ENCODE assay signal across 17 cellular contexts in the genomic region with DNA sequence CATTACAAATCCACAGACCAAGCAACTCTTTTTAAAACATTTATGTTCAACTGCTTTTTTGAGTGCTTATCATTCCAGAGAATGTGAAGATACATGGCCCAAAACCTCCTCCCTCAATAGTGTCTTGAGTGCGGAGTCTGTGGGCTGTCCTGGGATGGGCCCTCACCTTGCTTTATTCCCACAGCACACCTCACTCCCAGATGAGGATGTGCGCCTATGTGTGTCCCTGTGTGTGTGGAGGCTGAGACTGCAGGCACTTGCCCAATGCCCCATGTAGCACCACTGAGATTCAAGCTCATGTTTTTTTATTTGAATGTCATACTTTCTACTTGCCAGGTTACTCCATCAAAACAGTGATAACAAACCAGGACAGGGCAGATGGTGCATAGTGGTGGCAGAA.
DNase-seq lines count a peak whose midpoint lies in the region; ATAC-seq and TF ChIP-seq lines count a peak whose summit lies in the region.
"Had no signal": no experiment of that assay in that cellular context is flagged by ENCODE, and none has a peak within 500 bp of the region (broad histone marks: within the 10 kb centered on the region; RNA-seq: fewer than 3 reads in every experiment).

No MANE protein-coding gene starts in this region.

- H3K27ac ChIP-seq in VCaP (peak overlapping the region; percentile 80), vagina (peak overlapping the region; percentile 8), breast epithelium (peak overlapping the region in 1 of 2 donors; percentile 7), PC-3 (ENCODE audit: low read length) (no peak overlapping the region)
- H3K27ac ChIP-seq: PC-9 had no signal

- TF ChIP-seq CTCF in VCaP (conservative IDR thresholded peaks at IDR 0.05) (no peak), progenitor cell of endocrine pancreas (IDR thresholded peaks at IDR 0.05; ENCODE audit: unreplicated experiment) (no peak), vagina (IDR thresholded peaks at IDR 0.05) (no peak), breast epithelium (IDR thresholded peaks at IDR 0.05) (no peak), PC-3 (conservative IDR thresholded peaks at IDR 0.05; ENCODE audit: low read depth, low read length) (no peak)

- DNase-seq in islet precursor cell (peak; percentile 23), progenitor cell of endocrine pancreas (ENCODE audit: low spot score, unreplicated experiment) (no peak), vagina (ENCODE audit: extremely low spot score in 2 of 2) (no peak), breast epithelium (ENCODE audit: low spot score in 2 of 2) (no peak), PC-3 (no peak)
- DNase-seq in activated naive CD4-positive, alpha-beta T cell treated with anti-CD3 and anti-CD28 coated beads, Interleukin-2, amount 50 U/mL, for 16 hours, result no peak
- DNase-seq: ACHN; AML-193; CD4-positive, CD25-positive, alpha-beta regulatory T cell; HCEC 1CT; MV-4-11; NCI-H1417 treated with DMSO at 0.1 percent for 48 hours; NCI-H1930; NCI-H526 treated with DMSO at 0.1 percent for 48 hours; PC-9 had no signal

- H3K36me3 Mint-ChIP-seq in progenitor cell of endocrine pancreas (ENCODE audit: insufficient read depth), result no peaks in the 10 kb centered on the region
- H3K36me3 Mint-ChIP-seq: CD4-positive, CD25-positive, alpha-beta regulatory T cell had no signal

- no peak for ATAC-seq in PC-3
- ATAC-seq: K562 had no signal

- H3K9me2 ChIP-seq in PC-3 (replicated peaks; ENCODE audit: low read length), result no peaks in the 10 kb centered on the region

- H3K4me3 Mint-ChIP-seq in progenitor cell of endocrine pancreas (ENCODE audit: low read depth), result no peak overlapping the region
- H3K4me3 Mint-ChIP-seq: CD4-positive, CD25-positive, alpha-beta regulatory T cell had no signal

- H3K9ac ChIP-seq in PC-3 (ENCODE audit: low read length), result no peak overlapping the region

- H3K4me1 Mint-ChIP-seq in progenitor cell of endocrine pancreas (ENCODE audit: low read depth), result no peaks in the 10 kb centered on the region
- H3K4me1 Mint-ChIP-seq: CD4-positive, CD25-positive, alpha-beta regulatory T cell had no signal

- CTCF ChIA-PET in PC-3 (lab: Charles Lee), result no interaction called here

- H3K27me3 ChIP-seq in vagina, result no peaks in the 10 kb centered on the region
- no peaks in the 10 kb centered on the region for H3K27me3 ChIP-seq in breast epithelium
- peaks cover 20% of the 10 kb centered on the region for H3K27me3 ChIP-seq in PC-3 (ENCODE audit: low read length)

- H4K20me1 ChIP-seq in PC-3 (ENCODE audit: low read length), result no peaks in the 10 kb centered on the region

- H3K9me3 Mint-ChIP-seq in progenitor cell of endocrine pancreas (ENCODE audit: low read depth), result no peaks in the 10 kb centered on the region
- H3K9me3 Mint-ChIP-seq: CD4-positive, CD25-positive, alpha-beta regulatory T cell had no signal

- H3K27me3 Mint-ChIP-seq in progenitor cell of endocrine pancreas, result peaks cover 29% of the 10 kb centered on the region

- BruUV-seq in PC-3 (replicated peaks; lab: Mats Ljungman, UMichigan), result no TSS peak

- H3K79me2 ChIP-seq in PC-3 (ENCODE audit: low read length), result no peaks in the 10 kb centered on the region

- TF ChIP-seq POLR2A in vagina (IDR thresholded peaks at IDR 0.05), result no peak
- TF ChIP-seq POLR2A in breast epithelium (IDR thresholded peaks at IDR 0.05), result no peak

- H3K27ac Mint-ChIP-seq in progenitor cell of endocrine pancreas, result peak overlapping the region; percentile 41
- H3K27ac Mint-ChIP-seq: CD4-positive, CD25-positive, alpha-beta regulatory T cell had no signal

- intact Hi-C loops in vagina (cut with DNase I) (loop anchor here (5.0 kb wide), 1 partner anchor 292 kb away; the partner anchor contains the start of gene CACNA1C), breast epithelium (cut with DNase I; ENCODE audit: low total_unique reads) (no loop called here), PC-3 (cut with micrococcal nuclease) (no loop called here)

- no peak overlapping the region for H3K4me2 ChIP-seq in PC-3 (ENCODE audit: low read length)
- H3K4me2 ChIP-seq: PC-9 had no signal

- H3F3A ChIP-seq in PC-3 (ENCODE audit: low read length, unreplicated experiment), result no peaks in the 10 kb centered on the region

- no peaks in the 10 kb centered on the region for H3K9me3 ChIP-seq in vagina
- H3K9me3 ChIP-seq in breast epithelium, result no peaks in the 10 kb centered on the region
- no peaks in the 10 kb centered on the region for H3K9me3 ChIP-seq in PC-3 (ENCODE audit: low read length)

- peaks cover 35% of the 10 kb centered on the region for H3K4me1 ChIP-seq in vagina
- H3K4me1 ChIP-seq in breast epithelium, result no peaks in the 10 kb centered on the region
- H3K4me1 ChIP-seq in PC-3 (ENCODE audit: insufficient read depth, low read length), result peaks cover 9% of the 10 kb centered on the region; the same call in 1 of the 2 replicates

- H3K4me3 ChIP-seq in vagina, result no peak overlapping the region
- H3K4me3 ChIP-seq in breast epithelium, result no peak overlapping the region
- H3K4me3 ChIP-seq in PC-3 (ENCODE audit: low read length), result no peak overlapping the region
- H3K4me3 ChIP-seq: K562, PC-9 had no signal

- no peak overlapping the region for H2AFZ ChIP-seq in PC-3 (ENCODE audit: low read length)
- H2AFZ ChIP-seq: PC-9 had no signal

- POLR2A ChIA-PET in PC-3 (lab: Charles Lee; ENCODE audit: unreplicated experiment), result no interaction called here

- no peaks in the 10 kb centered on the region for H3K36me3 ChIP-seq in vagina
- H3K36me3 ChIP-seq in breast epithelium, result no peaks in the 10 kb centered on the region
- H3K36me3 ChIP-seq in PC-3 (ENCODE audit: low read depth, low read length), result no peaks in the 10 kb centered on the region
